ENCODE assay signal across 23 cellular contexts in the genomic region with DNA sequence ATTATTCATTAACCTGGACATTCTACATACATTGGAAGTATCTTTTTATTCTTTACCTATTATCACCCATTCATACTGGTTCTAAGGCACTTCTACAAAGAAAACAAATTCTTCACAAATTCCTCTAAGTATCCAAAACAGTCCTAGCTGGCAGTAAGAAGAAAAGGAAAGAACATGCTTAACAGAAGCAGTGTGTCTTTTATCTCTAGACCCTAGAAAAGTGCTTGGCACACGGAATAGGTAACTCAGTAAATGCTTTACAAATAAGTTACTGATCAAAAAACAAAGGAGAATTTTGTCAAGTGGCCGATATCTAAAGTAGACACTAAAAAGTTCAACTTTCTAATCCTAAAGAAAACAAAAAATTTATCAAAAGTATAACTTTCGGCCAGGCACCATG.
"Had no signal": no experiment of that assay in that cellular context is flagged by ENCODE, and none has a peak within 500 bp of the region (broad histone marks: within the 10 kb centered on the region; RNA-seq: fewer than 3 reads in every experiment).

No MANE protein-coding gene starts in this region.

- H3K4me1 Mint-ChIP-seq: memory B cell, nephron progenitor cell had no signal

- H3K4me3 Mint-ChIP-seq: dendritic cell treated with granulocyte-macrophage colony-stimulating factor and Interleukin-4, amounts not matched to agents 40 ng/mL and 50 ng/mL, for 4 days; effector memory CD8-positive, alpha-beta T cell; memory B cell; nephron progenitor cell had no signal

- H3K9me3 ChIP-seq: esophagus squamous epithelium, left ventricle myocardium inferior, lower lobe of right lung, neutrophil, right lobe of liver, stomach, thoracic aorta, transverse colon had no signal

- H3K36me3 Mint-ChIP-seq: memory B cell had no signal

- H3K9me3 Mint-ChIP-seq: dendritic cell treated with granulocyte-macrophage colony-stimulating factor and Interleukin-4, amounts not matched to agents 40 ng/mL and 50 ng/mL, for 4 days; effector memory CD8-positive, alpha-beta T cell; memory B cell; nephron progenitor cell had no signal

- H3K36me3 ChIP-seq: lower lobe of right lung, neutrophil, right lobe of liver, thoracic aorta had no signal

- H3K27ac Mint-ChIP-seq: dendritic cell treated with granulocyte-macrophage colony-stimulating factor and Interleukin-4, amounts not matched to agents 40 ng/mL and 50 ng/mL, for 4 days; effector memory CD8-positive, alpha-beta T cell; memory B cell; nephron progenitor cell had no signal

- FAIRE-seq: colon, urothelium cell line had no signal

- H3K4me1 ChIP-seq: lower lobe of right lung, right lobe of liver had no signal

- H3K4me3 ChIP-seq: cardiac muscle cell, esophagus squamous epithelium, left ventricle myocardium inferior, lower lobe of right lung, right lobe of liver, stomach, thoracic aorta, transverse colon had no signal

- H3K27me3 Mint-ChIP-seq: dendritic cell treated with granulocyte-macrophage colony-stimulating factor and Interleukin-4, amounts not matched to agents 40 ng/mL and 50 ng/mL, for 4 days; effector memory CD8-positive, alpha-beta T cell; memory B cell had no signal

- H3K27ac ChIP-seq: cardiac muscle cell, epithelial cell of prostate, esophagus squamous epithelium, left ventricle myocardium inferior, lower lobe of right lung, neutrophil, right lobe of liver, thoracic aorta, transverse colon had no signal

- DNase-seq: effector memory CD8-positive, alpha-beta T cell; esophagus squamous epithelium; foreskin fibroblast; hypothalamus; left ventricle myocardium inferior; lower lobe of right lung; midbrain; nephron progenitor cell; right lobe of liver; stimulated activated CD4-positive, alpha-beta T cell treated with anti-CD3 and anti-CD28 coated beads, Interleukin-2, amount 100 ng/mL, for 24 hours; stimulated activated CD4-positive, alpha-beta T cell treated with anti-CD3 and anti-CD28 coated beads, Interleukin-4, amount 100 ng/mL, for 4 hours; stimulated activated naive CD4-positive, alpha-beta T cell; stomach; substantia nigra; transverse colon had no signal

- ATAC-seq: effector memory CD8-positive, alpha-beta T cell; lower lobe of right lung; right lobe of liver had no signal

- H3K27me3 ChIP-seq: cardiac muscle cell, esophagus squamous epithelium, neutrophil, right lobe of liver, stomach, transverse colon had no signal
